ENCODE assay signal across 9 cellular contexts in the genomic region with DNA sequence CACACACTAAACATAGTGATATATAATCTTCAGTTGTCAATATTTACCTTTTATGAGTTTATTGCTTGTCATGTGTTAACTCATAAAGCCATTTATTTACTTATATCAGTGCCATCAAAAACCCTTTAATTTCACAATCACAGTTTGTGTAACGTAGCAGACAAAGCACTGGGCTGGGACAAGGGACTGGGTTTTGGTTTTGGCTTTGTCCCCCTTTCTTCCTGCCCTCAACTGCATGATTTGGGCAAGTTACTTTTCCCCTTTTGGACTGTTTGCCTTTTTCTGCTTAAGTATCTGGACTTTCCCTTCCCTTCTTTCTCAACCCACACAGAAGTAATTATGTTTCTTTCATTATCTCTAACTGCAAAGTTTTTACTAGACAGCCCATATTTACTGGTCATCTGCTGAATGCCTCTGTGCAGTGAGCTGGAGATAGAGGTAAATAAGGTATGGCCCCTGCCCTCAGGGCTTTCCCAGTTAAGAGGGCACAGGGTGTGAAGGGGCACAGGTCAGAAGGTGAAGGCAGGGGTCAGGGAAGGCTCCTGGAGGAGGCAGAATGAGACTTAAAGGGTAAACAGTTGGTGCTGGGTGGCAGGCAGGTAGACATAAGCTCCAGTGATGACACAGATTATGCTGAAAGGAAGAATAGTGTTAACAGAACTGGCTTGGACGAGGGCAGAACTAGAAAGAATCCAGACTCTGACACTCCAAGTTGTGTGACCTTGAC. TPM values are rescaled to one million over a fixed set of nuclear protein-coding genes. Genes with fewer than 3 reads are reported as not detected.
DNase-seq lines count a peak whose midpoint lies in the region; ATAC-seq, FAIRE-seq and TF ChIP-seq lines count a peak whose summit lies in the region.
"Had no signal": no experiment of that assay in that cellular context is flagged by ENCODE, and none has a peak within 500 bp of the region (broad histone marks: within the 10 kb centered on the region; RNA-seq: fewer than 3 reads in every experiment).

No MANE protein-coding gene starts in this region.

- POLR2A ChIA-PET in GM10248 (lab: Yijun Ruan, JAX) = no interaction called here

- H3K27ac ChIP-seq in duodenal mucosa (ENCODE audit: low read depth, low read length) = no peak overlapping the region
- no peak overlapping the region for H3K27ac ChIP-seq in suprapubic skin

- DNase-seq in GM10248 (ENCODE audit: extremely low spot score) (peak; percentile 29), suprapubic skin (ENCODE audit: low spot score in 2 of 2) (no peak), H54 (ENCODE audit: insufficient read length, low spot score) (no peak), NCI-H2029 (lab: John Stamatoyannopoulos, UW) (no peak)
- no peak for DNase-seq in activated effector memory CD4-positive, alpha-beta T cell treated with Interleukin-2 at 50 U/mL for 16 hours
- DNase-seq: T-helper 1 cell had no signal

- no peak overlapping the region for H3K9ac ChIP-seq in duodenal mucosa (ENCODE audit: low read depth in 1 of 2, low read length in 2 of 2)

- FAIRE-seq in H54 (lab: Jason Lieb, UNC) = no peak

- peaks cover 25 to 36% of the 10 kb centered on the region in 2 donors for H3K4me1 ChIP-seq in duodenal mucosa (ENCODE audit: control insufficient read depth in 1 of 2, insufficient read depth in 2 of 2, low read length in 2 of 2)
- peaks cover 5% of the 10 kb centered on the region for H3K4me1 ChIP-seq in suprapubic skin

- TF ChIP-seq EP300 in suprapubic skin (IDR thresholded peaks at IDR 0.05) = no peak

- H3K36me3 ChIP-seq in duodenal mucosa (ENCODE audit: control insufficient read depth in 1 of 2, insufficient read depth in 2 of 2, low read length in 2 of 2) (no peaks in the 10 kb centered on the region), suprapubic skin (no peaks in the 10 kb centered on the region)

- no peak for TF ChIP-seq CTCF in GM10248 (IDR thresholded peaks at IDR 0.05; ENCODE audit: control extremely low read depth, extremely low read depth, low read depth, missing control alignments)
- TF ChIP-seq CTCF in suprapubic skin (IDR thresholded peaks at IDR 0.05) = no peak

- H3K4me3 ChIP-seq in duodenal mucosa (ENCODE audit: low read depth in 1 of 2, low read length in 2 of 2) = peak overlapping the region; percentile 33 to 49
- H3K4me3 ChIP-seq in suprapubic skin = no peak overlapping the region

- ATAC-seq in GM19372 (IDR thresholded peaks at IDR 0.05; ENCODE audit: low read depth, unreplicated experiment) (peak; percentile 52), HG03108 (IDR thresholded peaks at IDR 0.05; ENCODE audit: unreplicated experiment) (peak; percentile 48)

- TF ChIP-seq POLR2A in suprapubic skin (IDR thresholded peaks at IDR 0.05) = no peak
- TF ChIP-seq POLR2A in H54 (IDR thresholded peaks at IDR 0.05; ENCODE audit: low read depth, low read length) = no peak

- WGBS in suprapubic skin = 51% methylated on average over 2 of the region's 2 CpGs

- H3K27me3 ChIP-seq in duodenal mucosa (ENCODE audit: control insufficient read depth in 1 of 2, insufficient read depth in 2 of 2, low read length in 2 of 2) (no peaks in the 10 kb centered on the region), suprapubic skin (no peaks in the 10 kb centered on the region)

- no peaks in the 10 kb centered on the region for H3K9me3 ChIP-seq in duodenal mucosa (ENCODE audit: control insufficient read depth in 1 of 2, low read length in 2 of 2)
- H3K9me3 ChIP-seq in suprapubic skin = no peaks in the 10 kb centered on the region

- CTCF ChIA-PET in GM10248 (lab: Yijun Ruan, JAX) = interaction anchor here (0.8 to 1.0 kb wide), 3 partner anchors 9 to 16 kb away, joined by 3 to 4 read pairs (median 3); a partner anchor contains a TSS

RNA-seq across cellular contexts. Expression of a gene that starts 14.8 kb away (rescaled TPM):
- 10 to 100 TPM; 50.4 to 68.8 (median 56.5) TPM for total RNA-seq in suprapubic skin
